Comparison of ENCODE assay signal across 8 cellular contexts in genomic region chr6:43228951-43229802, GRCh38. TPM values are rescaled to one million over a fixed set of nuclear protein-coding genes. Genes with fewer than 3 reads are reported as not detected.
DNase-seq lines count a peak whose midpoint lies in the region; ATAC-seq and TF ChIP-seq lines count a peak whose summit lies in the region.

Gene DNPH1 (minus strand): TSS chr6:43229481. CDS start chr6:43229456, 25 bp downstream.

- TF ChIP-seq EP300 in suprapubic skin (IDR thresholded peaks at IDR 0.05) = no peak

- peak within 1 kb of the TSS; percentile 84 for H3K27ac Mint-ChIP-seq in activated naive CD4-positive, alpha-beta T cell treated with anti-CD3 and anti-CD28 coated beads, Interleukin-2, amount 10 ng/mL, durations not matched to agents 7 days and 5 days

- peak within 1 kb of the TSS; percentile 84 for H3K4me3 Mint-ChIP-seq in activated naive CD4-positive, alpha-beta T cell treated with anti-CD3 and anti-CD28 coated beads, Interleukin-2, amount 10 ng/mL, durations not matched to agents 7 days and 5 days

- no peaks in the 10 kb centered on the region for H3K9me3 Mint-ChIP-seq in activated naive CD4-positive, alpha-beta T cell treated with anti-CD3 and anti-CD28 coated beads, Interleukin-2, amount 10 ng/mL, durations not matched to agents 7 days and 5 days

- H3K4me1 Mint-ChIP-seq in activated naive CD4-positive, alpha-beta T cell treated with anti-CD3 and anti-CD28 coated beads, Interleukin-2, amount 10 ng/mL, durations not matched to agents 7 days and 5 days = peaks cover 46% of the 10 kb centered on the region

- H3K27me3 ChIP-seq in HUES6 (ENCODE audit: control insufficient read depth, insufficient read depth, low read length) = peaks cover 34% of the 10 kb centered on the region
- H3K27me3 ChIP-seq in suprapubic skin = no peaks in the 10 kb centered on the region

- peak; percentile 65 to 93 for TF ChIP-seq CTCF in suprapubic skin (IDR thresholded peaks at IDR 0.05)

- H3K9ac ChIP-seq in HUES6 (ENCODE audit: low read length) = peak within 1 kb of the TSS; percentile 72

- WGBS in suprapubic skin = 11% methylated on average over 15 of the region's 82 CpGs

- H3K4me3 ChIP-seq in HUES6 (ENCODE audit: low read depth, low read length) (peak within 1 kb of the TSS; percentile 71), suprapubic skin (peak within 1 kb of the TSS; percentile 80)

- H3K27me3 Mint-ChIP-seq in activated naive CD4-positive, alpha-beta T cell treated with anti-CD3 and anti-CD28 coated beads, Interleukin-2, amount 10 ng/mL, durations not matched to agents 7 days and 5 days = peaks cover 31% of the 10 kb centered on the region

- CTCF ChIA-PET in activated naive CD4-positive, alpha-beta T cell treated with anti-CD3 and anti-CD28 coated beads, Interleukin-2, amount 10 ng/mL, durations not matched to agents 7 days and 5 days (lab: Charles Lee) = interaction anchor here (0.6 to 3.5 kb wide), 20 partner anchors 9 to 278 kb away, joined by 3 to 18 read pairs (median 4); partner anchors contain the start of gene TJAP1

- H3K36me3 ChIP-seq in HUES6 (ENCODE audit: control insufficient read depth, insufficient read depth, low read length) (peaks cover 14% of the 10 kb centered on the region), suprapubic skin (no peaks in the 10 kb centered on the region)

- peak; percentile 74 for ATAC-seq in GM19467 (IDR thresholded peaks at IDR 0.05; ENCODE audit: unreplicated experiment)

- in situ Hi-C loops in SK-MEL-5 (cut with HindIII; ENCODE audit: low pct_unique_long_range_greater_than_20kb, low sequenced_read_pairs) = no loop called here

- peaks cover 22% of the 10 kb centered on the region for H3K36me3 Mint-ChIP-seq in activated naive CD4-positive, alpha-beta T cell treated with anti-CD3 and anti-CD28 coated beads, Interleukin-2, amount 10 ng/mL, durations not matched to agents 7 days and 5 days

- TF ChIP-seq POLR2A in suprapubic skin (IDR thresholded peaks at IDR 0.05) = no peak

- DNase-seq in DMS 273 (lab: John Stamatoyannopoulos, UW; ENCODE audit: unreplicated experiment) = peak; percentile 89
- peak; percentile 62 for DNase-seq in SK-MEL-5 (ENCODE audit: low read depth, low spot score)
- peak; percentile 83 for DNase-seq in activated naive CD4-positive, alpha-beta T cell treated with anti-CD3 and anti-CD28 coated beads, Interleukin-2, amount 10 ng/mL, durations not matched to agents 7 days and 5 days
- no peak for DNase-seq in glomerular endothelial cell (ENCODE audit: extremely low read depth, low read depth, low spot score)
- DNase-seq in occipital lobe (lab: John Stamatoyannopoulos, UW) = peak; percentile 68
- peak; percentile 79 to 82 for DNase-seq in suprapubic skin (ENCODE audit: low spot score in 2 of 2)

- H3K9me3 ChIP-seq in HUES6 (ENCODE audit: control insufficient read depth, insufficient read depth, low read depth, low read length) (no peaks in the 10 kb centered on the region), suprapubic skin (no peaks in the 10 kb centered on the region)

- H3K27ac ChIP-seq in HUES6 (ENCODE audit: low read depth, low read length) (no peak within 1 kb of the TSS), suprapubic skin (peak within 1 kb of the TSS; percentile 43)

- peaks cover 7% of the 10 kb centered on the region; the same call in 1 of the 2 replicates for H3K4me1 ChIP-seq in HUES6 (ENCODE audit: control insufficient read depth, insufficient read depth, low read length)
- H3K4me1 ChIP-seq in suprapubic skin = peaks cover 25% of the 10 kb centered on the region

RNA-seq across cellular contexts. Expression of gene DNPH1, which starts in this region (rescaled TPM):
- 108 and 109 TPM in 2 replicates for total RNA-seq in SK-MEL-5 (2014; rRNA removed; shearing (Covaris generic))
- 95.3 and 195 TPM in 2 replicates for polyA plus RNA-seq in SK-MEL-5 (2015; cell fraction: cytosol; rRNA removed)
- 17.7 and 47.5 TPM in 2 replicates for polyA plus RNA-seq in SK-MEL-5 (2015; cell fraction: nucleus; rRNA removed)
- 87.5 and 133 TPM in 2 replicates for total RNA-seq in glomerular endothelial cell
- 16.1 TPM for total RNA-seq in occipital lobe
- total RNA-seq in suprapubic skin = 10 to 100 TPM; 21.9 to 88.4 (median 74.4) TPM
